12 cellular contexts compared by ENCODE assay signal in genomic region chr6:148501178-148501590, GRCh38.
DNase-seq lines count a peak whose midpoint lies in the region; ATAC-seq and TF ChIP-seq lines count a peak whose summit lies in the region.
"Had no signal": no experiment of that assay in that cellular context is flagged by ENCODE, and none has a peak within 500 bp of the region (broad histone marks: within the 10 kb centered on the region; RNA-seq: fewer than 3 reads in every experiment).

No MANE protein-coding gene starts in this region.

- intact Hi-C loops in right lobe of liver (cut with DNase I): no loop called here

- DNase-seq in EH (ENCODE audit: low read depth) (peak; percentile 100), T1000 (lab: John Stamatoyannopoulos, UW) (peak; percentile 58), foreskin melanocyte (peak; percentile 86), renal cortical epithelial cell (ENCODE audit: low read depth) (peak; percentile 87), right lobe of liver (no peak)
- DNase-seq in stimulated activated naive CD4-positive, alpha-beta T cell (lab: John Stamatoyannopoulos, UW): no peak
- DNase-seq in stimulated activated naive CD4-positive, alpha-beta T cell treated with Interleukin-2 at 50 U/mL for 16 hours (lab: John Stamatoyannopoulos, UW): no peak
- no peak for DNase-seq in central memory CD4-positive, alpha-beta T cell
- DNase-seq: DMS53; naive B cell; NCI-H510A; stimulated activated CD8-positive, alpha-beta memory T cell treated with anti-CD3 and anti-CD28 coated beads, Interleukin-4, amount 100 ng/mL, for 48 hours had no signal

- H3K27ac ChIP-seq in right lobe of liver: no peak overlapping the region

- WGBS in right lobe of liver (ENCODE audit: insufficient coverage, low coverage, low lambda C conversion rate, missing lambda C conversion rate): 100% methylated on average over 3 of the region's 5 CpGs

- no peak for ATAC-seq in right lobe of liver

- no peak for TF ChIP-seq POLR2A in right lobe of liver (IDR thresholded peaks at IDR 0.05)

- TF ChIP-seq CTCF in right lobe of liver (IDR thresholded peaks at IDR 0.05): no peak

- H3K36me3 ChIP-seq in right lobe of liver: no peaks in the 10 kb centered on the region

- no peak overlapping the region for H3K4me3 ChIP-seq in right lobe of liver

- no peaks in the 10 kb centered on the region for H3K27me3 ChIP-seq in right lobe of liver

- H3K4me1 ChIP-seq in right lobe of liver: no peaks in the 10 kb centered on the region

- H3K9me3 ChIP-seq in right lobe of liver: no peaks in the 10 kb centered on the region

Comparison
In these comparisons a context has a peak if more than half of its experiments do, and no peak if none do; other contexts are left out.
1. DNase-seq: peak in EH (single experiment), T1000 (single experiment), foreskin melanocyte (single experiment) and renal cortical epithelial cell (single experiment); none in stimulated activated naive CD4-positive, alpha-beta T cell (0 of 6), stimulated activated naive CD4-positive, alpha-beta T cell treated with Interleukin-2 at 50 U/mL for 16 hours (single experiment), central memory CD4-positive, alpha-beta T cell (single experiment) and right lobe of liver (0 of 3).